ENCODE assay signal across 9 cellular contexts in genomic region chrX:47637546-47638195, GRCh38. TPM values are rescaled to one million over a fixed set of nuclear protein-coding genes. Genes with fewer than 3 reads are reported as not detected.
DNase-seq lines count a peak whose midpoint lies in the region; ATAC-seq, FAIRE-seq and TF ChIP-seq lines count a peak whose summit lies in the region.
"Had no signal": no experiment of that assay in that cellular context is flagged by ENCODE, and none has a peak within 500 bp of the region (broad histone marks: within the 10 kb centered on the region; RNA-seq: fewer than 3 reads in every experiment).

No MANE protein-coding gene starts in this region.

- no peaks in the 10 kb centered on the region for H3K27me3 ChIP-seq in mononuclear cell (ENCODE audit: insufficient read depth, low read length)

- FAIRE-seq in GM12891 (lab: Jason Lieb, UNC), result peak; percentile 97

- no peaks in the 10 kb centered on the region for H3K9me3 ChIP-seq in mononuclear cell (ENCODE audit: low read depth, low read length)

- peaks cover 53% of the 10 kb centered on the region for H3K4me1 ChIP-seq in mononuclear cell (ENCODE audit: insufficient read depth, low read length)

- ATAC-seq in HG03354 (IDR thresholded peaks at IDR 0.05; ENCODE audit: poor library complexity, severe bottlenecking, unreplicated experiment) (peak; percentile 86), HG03460 (IDR thresholded peaks at IDR 0.05; ENCODE audit: unreplicated experiment) (no peak)

- DNase-seq in GM12891 (ENCODE audit: insufficient read length, low spot score) (peak; percentile 69), anterior cingulate cortex (lab: John Stamatoyannopoulos, UW) (peak in 37 of 58 donors; percentile 1 to 68 (median 23)), epidermal melanocyte (ENCODE audit: insufficient read length, low spot score) (no peak), SHP77 treated with DMSO at 0.1 percent for 48 hours (lab: John Stamatoyannopoulos, UW) (no peak), NCI-H2171 (lab: John Stamatoyannopoulos, UW) (no peak)
- DNase-seq: natural killer cell had no signal

- H3K4me3 ChIP-seq in mononuclear cell (ENCODE audit: low read length), result peak overlapping the region; percentile 40

- TF ChIP-seq POLR2A in GM12891 (IDR thresholded peaks at IDR 0.05; ENCODE audit: low read depth, low read length), result no peak

TF ChIP-seq in GM12891, 5 proteins besides CTCF, POLR2A, EP300 and RAD21:
- TF ChIP-seq POU2F2 (IDR thresholded peaks at IDR 0.05; ENCODE audit: low read depth, low read length), result no peak
- TF ChIP-seq SPI1 (IDR thresholded peaks at IDR 0.05; ENCODE audit: low read depth, low read length), result no peak
- TF ChIP-seq TAF1 (IDR thresholded peaks at IDR 0.05; ENCODE audit: low read depth, low read length), result no peak
- no peak for TF ChIP-seq POLR2AphosphoS5 (IDR thresholded peaks at IDR 0.05; ENCODE audit: low read depth, low read length)
- TF ChIP-seq PAX5 (IDR thresholded peaks at IDR 0.05; ENCODE audit: insufficient read depth, low read length, severe bottlenecking), result no peak

RNA-seq across cellular contexts. Expression of gene CFP, which starts 7.9 kb away (rescaled TPM):
- 38.2 TPM for polyA plus RNA-seq in GM12891 (2012; ENCODE audit: low read depth, missing spikeins)
- 139 TPM for total RNA-seq in mononuclear cell

RNA-seq across cellular contexts. Expression of gene ELK1, which starts 12.7 kb away (rescaled TPM):
- 51.7 TPM for polyA plus RNA-seq in GM12891 (2012; ENCODE audit: low read depth, missing spikeins)
- 19.3 TPM for total RNA-seq in mononuclear cell

RNA-seq across cellular contexts. Expression of gene SYN1, which starts 18.0 kb away (rescaled TPM):
- 1.1 TPM for polyA plus RNA-seq in GM12891 (2012; ENCODE audit: low read depth, missing spikeins)
- 0.21 TPM for total RNA-seq in mononuclear cell

RNA-seq across cellular contexts. Expression of gene UXT, which starts 21.3 kb away (rescaled TPM):
- 285 TPM for polyA plus RNA-seq in GM12891 (2012; ENCODE audit: low read depth, missing spikeins)
- total RNA-seq in mononuclear cell, result 176 TPM

RNA-seq across cellular contexts. Expression of gene TIMP1, which starts 55.4 kb away (rescaled TPM):
- 294 TPM for polyA plus RNA-seq in GM12891 (2012; ENCODE audit: low read depth, missing spikeins)
- total RNA-seq in mononuclear cell, result 70.5 TPM

Comparison
In these comparisons a context has a peak if more than half of its experiments do, and no peak if none do; other contexts are left out.
1. DNase-seq: peak in GM12891 (single experiment) and anterior cingulate cortex (37 of 58); none in epidermal melanocyte (single experiment), SHP77 treated with DMSO at 0.1 percent for 48 hours (single experiment) and NCI-H2171 (single experiment).